In genomic region chr11:1557904-1558831, GRCh38 we compare ENCODE assay signal across 10 cellular contexts. TPM values are rescaled to one million over a fixed set of nuclear protein-coding genes. Genes with fewer than 3 reads are reported as not detected.
DNase-seq lines count a peak whose midpoint lies in the region; ATAC-seq and TF ChIP-seq lines count a peak whose summit lies in the region.
"Had no signal": no experiment of that assay in that cellular context is flagged by ENCODE, and none has a peak within 500 bp of the region (broad histone marks: within the 10 kb centered on the region; RNA-seq: fewer than 3 reads in every experiment).

No MANE protein-coding gene starts in this region.

- 55% methylated on average over 14 of the region's 31 CpGs for WGBS in mammary epithelial cell (ENCODE audit: low coverage, missing lambda C conversion rate)

- peak overlapping the region; percentile 47 for H3K4me2 ChIP-seq in mammary epithelial cell (ENCODE audit: insufficient read depth, low read depth, low read length)

- no peaks in the 10 kb centered on the region for H3K9me3 ChIP-seq in mammary epithelial cell (replicated peaks; ENCODE audit: insufficient read depth, low read length)
- no peaks in the 10 kb centered on the region for H3K9me3 ChIP-seq in stomach smooth muscle (ENCODE audit: control insufficient read depth in 2 of 2, low read length in 2 of 2)

- no peaks in the 10 kb centered on the region for H4K20me1 ChIP-seq in mammary epithelial cell (ENCODE audit: insufficient read depth, low read length)

- no peak overlapping the region for H3K4me3 ChIP-seq in mammary epithelial cell (replicated peaks in 1 of 3; ENCODE audit: insufficient read depth in 1 of 3, low read depth in 2 of 3, low read length in 3 of 3)
- H3K4me3 ChIP-seq in stomach smooth muscle (ENCODE audit: low read length in 2 of 2): peak overlapping the region; percentile 40 to 64

- H3K27ac ChIP-seq in mammary epithelial cell (ENCODE audit: insufficient read depth, low read depth, low read length) (no peak overlapping the region), stomach smooth muscle (ENCODE audit: low read length) (peak overlapping the region; percentile 99)

- in situ Hi-C loops in mammary epithelial cell (cut with MboI; ENCODE audit: low sequenced_read_pairs in 2 of 2): no loop called here

- TF ChIP-seq CTCF in mammary epithelial cell (conservative IDR thresholded peaks at IDR 0.05 in 1 of 2, IDR thresholded peaks at IDR 0.05 in 1 of 2; ENCODE audit: extremely low read depth in 1 of 2, insufficient read depth in 1 of 2, low read depth in 1 of 2, low read length in 2 of 2): no peak

- DNase-seq in HCEC 1CT (peak; percentile 26), mammary epithelial cell (no peak), kidney glomerular epithelial cell (lab: John Stamatoyannopoulos, UW) (peak; percentile 83), globus pallidus (ENCODE audit: low spot score) (no peak)
- DNase-seq: activated CD4-positive, alpha-beta T cell treated with anti-CD3 and anti-CD28 coated beads, Interleukin-2, amount 50 U/mL, for 1 hour; KBM-7 had no signal

- intact Hi-C loops in mammary epithelial cell (cut with micrococcal nuclease): no loop called here

- no peaks in the 10 kb centered on the region for H3K79me2 ChIP-seq in mammary epithelial cell (ENCODE audit: insufficient read depth, low read length)

- CTCF ChIA-PET in mammary epithelial cell (lab: Charles Lee; ENCODE audit: low non-redundant PET): interaction anchor here (0.6 kb wide), 1 partner anchor 271 kb away, joined by 9 read pairs; no protein-coding TSS in a partner anchor

- no peak for ATAC-seq in HG03571 (IDR thresholded peaks at IDR 0.05; ENCODE audit: unreplicated experiment)
- no peak for ATAC-seq in GM21390 (IDR thresholded peaks at IDR 0.05; ENCODE audit: unreplicated experiment)
- ATAC-seq in HG03439 (IDR thresholded peaks at IDR 0.05; ENCODE audit: unreplicated experiment): no peak

- no peaks in the 10 kb centered on the region for H3K36me3 ChIP-seq in mammary epithelial cell (ENCODE audit: insufficient read depth, low read length)
- H3K36me3 ChIP-seq in stomach smooth muscle (ENCODE audit: control insufficient read depth in 2 of 2, insufficient read depth in 2 of 2, low read length in 2 of 2): peaks cover 8% of the 10 kb centered on the region in 2 donors

- TSS peak; percentile 26 for BruUV-seq in mammary epithelial cell (replicated peaks; lab: Mats Ljungman, UMichigan)

- H3K4me1 ChIP-seq in mammary epithelial cell (ENCODE audit: insufficient read depth, low read length) (peaks cover 18% of the 10 kb centered on the region), stomach smooth muscle (ENCODE audit: control insufficient read depth, insufficient read depth, low read length) (peaks cover 59% of the 10 kb centered on the region)

- dilution Hi-C loops in mammary epithelial cell (cut with HindIII; ENCODE audit: low sequenced_read_pairs): no loop called here

- no peak overlapping the region for H3K9ac ChIP-seq in mammary epithelial cell (ENCODE audit: insufficient read depth, low read length)
- peak overlapping the region; percentile 84 to 85 for H3K9ac ChIP-seq in stomach smooth muscle (ENCODE audit: low read length in 2 of 2)

- H2AFZ ChIP-seq in mammary epithelial cell (ENCODE audit: low read depth, low read length): no peak overlapping the region

- H3K27me3 ChIP-seq in mammary epithelial cell (ENCODE audit: insufficient read depth, low read length) (no peaks in the 10 kb centered on the region), stomach smooth muscle (ENCODE audit: control insufficient read depth in 1 of 2, insufficient read depth in 2 of 2, low read length in 2 of 2) (no peaks in the 10 kb centered on the region)

RNA-seq across cellular contexts. Expression of gene DUSP8, which starts 13.9 kb away (rescaled TPM):
- total RNA-seq in mammary epithelial cell: 1 to 10 TPM; 1.2 to 1.4 TPM
- 0.33 TPM for polyA plus RNA-seq in mammary epithelial cell
- not detected for polyA minus RNA-seq in mammary epithelial cell

RNA-seq across cellular contexts. Expression of gene KRTAP5-1, which starts 26.9 kb away (rescaled TPM):
- not detected for total RNA-seq in mammary epithelial cell
- not detected for polyA plus RNA-seq in mammary epithelial cell
- not detected for polyA minus RNA-seq in mammary epithelial cell

RNA-seq across cellular contexts. Expression of gene KRTAP5-2, which starts 39.9 kb away (rescaled TPM):
- not detected for total RNA-seq in mammary epithelial cell
- polyA plus RNA-seq in mammary epithelial cell: not detected
- polyA minus RNA-seq in mammary epithelial cell: not detected

RNA-seq across cellular contexts. Expression of gene KRTAP5-3, which starts 50.1 kb away (rescaled TPM):
- not detected for total RNA-seq in mammary epithelial cell
- not detected for polyA plus RNA-seq in mammary epithelial cell
- polyA minus RNA-seq in mammary epithelial cell: not detected

Comparison
In these comparisons a context has a peak if more than half of its experiments do, and no peak if none do; other contexts are left out.
1. DNase-seq: peak in HCEC 1CT (single experiment) and kidney glomerular epithelial cell (single experiment); none in mammary epithelial cell (single experiment) and globus pallidus (single experiment).
2. H3K4me3 ChIP-seq: peak in stomach smooth muscle (2 of 2); none in mammary epithelial cell (0 of 3).